ENCODE assay signal across 1 cellular context in the genomic region with DNA sequence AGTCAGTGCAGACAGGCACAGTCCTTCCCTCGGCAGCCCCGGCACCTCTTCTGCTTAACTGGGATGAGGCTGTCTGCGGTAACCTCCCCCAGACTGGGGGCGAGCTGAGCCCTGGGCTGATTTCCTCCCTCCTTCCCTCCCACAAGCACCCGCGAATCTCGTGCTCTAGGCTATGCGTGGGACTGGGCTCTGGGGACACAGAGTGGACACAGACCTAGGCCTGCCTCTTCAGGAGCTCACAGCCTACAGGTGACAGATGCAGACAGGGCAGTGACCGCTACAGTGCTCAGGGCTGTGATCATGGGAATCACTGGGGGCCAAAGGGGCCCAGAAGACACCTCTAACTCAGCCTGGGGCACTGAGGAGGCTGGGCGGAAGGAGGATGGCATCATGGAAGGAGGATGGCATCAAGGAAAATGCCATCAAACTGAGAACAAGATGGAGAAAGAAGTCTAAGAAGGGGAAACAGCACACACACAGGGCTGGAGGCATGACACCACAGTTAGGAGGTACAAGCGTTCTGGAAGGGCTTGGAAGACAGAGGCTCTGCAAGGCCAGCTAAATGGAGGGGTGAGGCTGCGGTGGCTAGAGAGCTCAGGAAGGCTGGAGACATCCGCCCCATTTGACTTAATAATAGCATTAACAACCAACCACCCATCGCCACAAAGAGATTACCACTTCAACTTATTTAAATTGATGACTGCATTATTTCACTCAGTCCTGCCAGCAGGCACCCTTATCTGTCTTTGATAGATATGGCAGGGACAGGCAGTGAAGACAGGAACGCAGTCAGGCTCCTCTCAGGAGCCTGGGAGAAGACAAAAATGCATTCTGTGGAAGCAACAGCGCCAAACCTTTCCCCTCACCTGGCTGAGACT.
TF ChIP-seq lines count a peak whose summit lies in the region.

No MANE protein-coding gene starts in this region.

TF ChIP-seq in GM12878, 131 proteins besides CTCF, POLR2A, EP300 and RAD21 (continued from another document):
- TF ChIP-seq ZBTB40 (IDR thresholded peaks at IDR 0.05; ENCODE audit: borderline replicate concordance) (no peak), SMAD1 (IDR thresholded peaks at IDR 0.05; ENCODE audit: low read depth, partially characterized antibody) (no peak), CBFB (IDR thresholded peaks at IDR 0.05; ENCODE audit: low read depth) (no peak), POU2F2 (IDR thresholded peaks at IDR 0.05; ENCODE audit: borderline replicate concordance, low read depth, low read length) (no peak), ZNF207 (IDR thresholded peaks at IDR 0.05; ENCODE audit: borderline replicate concordance) (no peak), NFXL1 (IDR thresholded peaks at IDR 0.05; ENCODE audit: borderline replicate concordance) (no peak), ELK1 (IDR thresholded peaks at IDR 0.05; ENCODE audit: low read depth, low read length) (no peak), SIX5 (IDR thresholded peaks at IDR 0.05; ENCODE audit: low read depth, low read length, severe bottlenecking) (no peak), BCL11A (IDR thresholded peaks at IDR 0.05; ENCODE audit: low read depth, low read length) (no peak)
- TF ChIP-seq, protein P1, sequence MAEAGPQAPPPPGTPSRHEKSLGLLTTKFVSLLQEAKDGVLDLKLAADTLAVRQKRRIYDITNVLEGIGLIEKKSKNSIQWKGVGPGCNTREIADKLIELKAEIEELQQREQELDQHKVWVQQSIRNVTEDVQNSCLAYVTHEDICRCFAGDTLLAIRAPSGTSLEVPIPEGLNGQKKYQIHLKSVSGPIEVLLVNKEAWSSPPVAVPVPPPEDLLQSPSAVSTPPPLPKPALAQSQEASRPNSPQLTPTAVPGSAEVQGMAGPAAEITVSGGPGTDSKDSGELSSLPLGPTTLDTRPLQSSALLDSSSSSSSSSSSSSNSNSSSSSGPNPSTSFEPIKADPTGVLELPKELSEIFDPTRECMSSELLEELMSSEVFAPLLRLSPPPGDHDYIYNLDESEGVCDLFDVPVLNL (IDR thresholded peaks at IDR 0.05; ENCODE audit: low read depth, low read length) = no peak
